7 cellular contexts compared by ENCODE assay signal in the genomic region with DNA sequence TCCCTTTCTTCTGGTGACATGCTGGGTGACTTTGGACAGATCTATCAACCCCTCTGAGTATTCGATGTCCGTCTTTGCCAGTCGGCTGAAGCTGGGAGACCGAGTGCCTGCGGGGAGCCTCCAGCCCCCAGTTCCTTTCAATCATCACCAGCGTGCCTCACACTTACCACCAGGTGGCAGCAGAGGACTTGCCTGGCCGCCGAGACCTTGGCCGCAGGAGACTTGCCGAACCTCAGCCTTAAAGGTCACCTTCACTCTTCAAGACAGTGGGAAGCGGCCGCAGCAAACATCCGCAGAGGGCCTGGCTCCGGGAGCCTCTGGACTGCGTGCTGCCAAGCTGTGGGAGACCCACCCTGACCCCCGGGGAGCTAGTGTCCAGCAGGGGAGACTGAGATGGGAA.
DNase-seq lines count a peak whose midpoint lies in the region; ATAC-seq and TF ChIP-seq lines count a peak whose summit lies in the region.
"Not testable (repeated sequence)": the region's sequence is repeated elsewhere in the genome, so short reads cannot be mapped to it uniquely, and the experiment has no call there.

No MANE protein-coding gene starts in this region.

- not testable (repeated sequence) for H3K4me1 ChIP-seq in lower lobe of right lung

- not testable (repeated sequence) for H3K27me3 ChIP-seq in lower lobe of right lung (ENCODE audit: low read depth)

- H3K27ac Mint-ChIP-seq in activated CD8-positive, alpha-beta T cell treated with anti-CD3 and anti-CD28 coated beads for 36 hours; stimulated activated effector memory CD8-positive, alpha-beta T cell treated with anti-CD3 and anti-CD28 coated beads, Interleukin-12 subunit alpha, Interleukin-12 subunit beta, amount 100 ng/mL, for 72 hours: not testable (repeated sequence)

- not testable (repeated sequence) for DNase-seq in activated CD8-positive, alpha-beta T cell treated with anti-CD3 and anti-CD28 coated beads for 36 hours; lower lobe of right lung; stimulated activated effector memory CD8-positive, alpha-beta T cell treated with anti-CD3 and anti-CD28 coated beads, Interleukin-12 subunit alpha, Interleukin-12 subunit beta, amount 100 ng/mL, for 72 hours (ENCODE audit: low spot score in 2 of 2)

- not testable (repeated sequence) for H3K27ac ChIP-seq in lower lobe of right lung

- not testable (repeated sequence) for H3K36me3 ChIP-seq in lower lobe of right lung

- not testable (repeated sequence) for H3K27me3 Mint-ChIP-seq in activated CD8-positive, alpha-beta T cell treated with anti-CD3 and anti-CD28 coated beads for 36 hours

- POLR2A ChIA-PET in activated CD8-positive, alpha-beta T cell treated with anti-CD3 and anti-CD28 coated beads for 36 hours (lab: Charles Lee), result not testable (repeated sequence)

- H3K4me1 Mint-ChIP-seq in activated CD8-positive, alpha-beta T cell treated with anti-CD3 and anti-CD28 coated beads for 36 hours (ENCODE audit: low read depth); stimulated activated effector memory CD8-positive, alpha-beta T cell treated with anti-CD3 and anti-CD28 coated beads, Interleukin-12 subunit alpha, Interleukin-12 subunit beta, amount 100 ng/mL, for 72 hours: not testable (repeated sequence)

- H3K9me3 Mint-ChIP-seq in activated CD8-positive, alpha-beta T cell treated with anti-CD3 and anti-CD28 coated beads for 36 hours; stimulated activated effector memory CD8-positive, alpha-beta T cell treated with anti-CD3 and anti-CD28 coated beads, Interleukin-12 subunit alpha, Interleukin-12 subunit beta, amount 100 ng/mL, for 72 hours: not testable (repeated sequence)

- not testable (repeated sequence) for H3K4me3 Mint-ChIP-seq in activated CD8-positive, alpha-beta T cell treated with anti-CD3 and anti-CD28 coated beads for 36 hours; stimulated activated effector memory CD8-positive, alpha-beta T cell treated with anti-CD3 and anti-CD28 coated beads, Interleukin-12 subunit alpha, Interleukin-12 subunit beta, amount 100 ng/mL, for 72 hours

- intact Hi-C loops in activated CD8-positive, alpha-beta T cell treated with anti-CD3 and anti-CD28 coated beads for 36 hours (cut with micrococcal nuclease); lower lobe of right lung (cut with DNase I): not testable (repeated sequence)

- TF ChIP-seq CTCF in activated CD8-positive, alpha-beta T cell treated with anti-CD3 and anti-CD28 coated beads for 36 hours (IDR thresholded peaks at IDR 0.05); lower lobe of right lung (IDR thresholded peaks at IDR 0.05): not testable (repeated sequence)

- ATAC-seq in GM19324 (IDR thresholded peaks at IDR 0.05; ENCODE audit: low FRiP score, unreplicated experiment), result peak; percentile 60
- ATAC-seq in HG02642 (IDR thresholded peaks at IDR 0.05; ENCODE audit: poor library complexity, unreplicated experiment), result peak; percentile 75
- peak; percentile 52 for ATAC-seq in HG03432 (IDR thresholded peaks at IDR 0.05; ENCODE audit: unreplicated experiment)
- peak; percentile 55 for ATAC-seq in activated CD8-positive, alpha-beta T cell treated with anti-CD3 and anti-CD28 coated beads for 36 hours
- peak; percentile 62 for ATAC-seq in esophagus mucosa
- peak; percentile 84 to 90 for ATAC-seq in lower lobe of right lung
- ATAC-seq in stimulated activated effector memory CD8-positive, alpha-beta T cell treated with anti-CD3 and anti-CD28 coated beads, Interleukin-12 subunit alpha, Interleukin-12 subunit beta, amount 100 ng/mL, for 72 hours, result peak; percentile 74

- H3K36me3 Mint-ChIP-seq in activated CD8-positive, alpha-beta T cell treated with anti-CD3 and anti-CD28 coated beads for 36 hours (ENCODE audit: low read depth), result not testable (repeated sequence)
- peaks cover 11% of the 10 kb centered on the region for H3K36me3 Mint-ChIP-seq in stimulated activated effector memory CD8-positive, alpha-beta T cell treated with anti-CD3 and anti-CD28 coated beads, Interleukin-12 subunit alpha, Interleukin-12 subunit beta, amount 100 ng/mL, for 72 hours

- not testable (repeated sequence) for H3K4me3 ChIP-seq in lower lobe of right lung

- CTCF ChIA-PET in activated CD8-positive, alpha-beta T cell treated with anti-CD3 and anti-CD28 coated beads for 36 hours (lab: Charles Lee), result not testable (repeated sequence)

- H3K9me3 ChIP-seq in lower lobe of right lung, result not testable (repeated sequence)
